Comparison of ENCODE assay signal across 28 cellular contexts in the genomic region with DNA sequence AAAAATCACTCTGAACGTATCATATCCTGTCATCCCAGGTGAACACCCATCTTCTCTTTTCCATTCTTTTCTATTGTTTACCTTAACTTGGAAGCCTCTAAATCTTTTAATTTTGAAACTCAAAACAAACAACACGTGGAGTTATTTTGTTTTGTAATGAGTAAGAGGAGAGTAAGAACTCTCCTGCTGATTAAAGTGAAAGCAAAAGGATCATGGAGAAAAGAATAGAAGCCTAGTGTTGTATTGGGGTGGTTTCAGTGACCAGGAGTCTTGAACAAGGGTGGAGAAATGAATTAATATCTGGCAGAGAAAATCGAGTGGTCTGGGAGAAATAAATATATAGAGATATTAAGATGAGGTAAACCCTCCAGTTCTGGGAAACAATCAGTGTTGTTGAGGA.
A peak's percentile ranks its signal among the peaks of the same experiment; 100 is the strongest.
DNase-seq lines count a peak whose midpoint lies in the region; ATAC-seq and TF ChIP-seq lines count a peak whose summit lies in the region.
"Had no signal": no experiment of that assay in that cellular context is flagged by ENCODE, and none has a peak within 500 bp of the region (broad histone marks: within the 10 kb centered on the region; RNA-seq: fewer than 3 reads in every experiment).

No MANE protein-coding gene starts in this region.

- CTCF ChIA-PET in HCT116 (lab: Charles Lee), result no interaction called here

- RAD21 ChIA-PET in HCT116 (lab: Charles Lee; ENCODE audit: low non-redundant PET in 1 of 2, low total read pairs in 2 of 2, uncharacterized antibody in 2 of 2, unreplicated experiment in 2 of 2), result no interaction called here

- H3K9me3 ChIP-seq in HCT116 (ENCODE audit: control insufficient read depth in 1 of 2, insufficient read depth in 1 of 2, low read depth in 1 of 2, low read length in 2 of 2), result no peaks in the 10 kb centered on the region
- H3K9me3 ChIP-seq in MG63, result no peaks in the 10 kb centered on the region
- H3K9me3 ChIP-seq: body of pancreas, Caco-2, esophagus muscularis mucosa, gastrocnemius medialis, mucosa of descending colon, ovary, tibial nerve had no signal

- H3K79me2 ChIP-seq in HCT116 (ENCODE audit: insufficient read depth, low read length), result no peaks in the 10 kb centered on the region

- H3K27me3 Mint-ChIP-seq in chondrocyte (ENCODE audit: low read depth), result no peaks in the 10 kb centered on the region
- H3K27me3 Mint-ChIP-seq in naive thymus-derived CD8-positive, alpha-beta T cell, result peaks cover 0 to 24% (median 4%) of the 10 kb centered on the region in 5 donors

- no peak for TF ChIP-seq RAD21 in HCT116 (IDR thresholded peaks at IDR 0.05; ENCODE audit: low read depth)

- H3K36me3 ChIP-seq in HCT116 (ENCODE audit: control insufficient read depth in 1 of 2, insufficient read depth in 2 of 2, low read length in 2 of 2) (no peaks in the 10 kb centered on the region), MG63 (no peaks in the 10 kb centered on the region; the same call in 1 of the 2 replicates)
- H3K36me3 ChIP-seq: esophagus muscularis mucosa, gastrocnemius medialis, ovary, tibial nerve had no signal

- peak overlapping the region; percentile 32 for H3K27ac Mint-ChIP-seq in chondrocyte (ENCODE audit: unreplicated experiment)
- H3K27ac Mint-ChIP-seq in naive thymus-derived CD8-positive, alpha-beta T cell, result no peak overlapping the region
- H3K27ac Mint-ChIP-seq: activated T-cell treated with anti-CD3 and anti-CD28 coated beads, Interleukin-2, amount 50 U/mL, for 72 hours; GM23338; nephron; stimulated activated effector memory CD8-positive, alpha-beta T cell treated with anti-CD3 and anti-CD28 coated beads, Interleukin-12 subunit alpha, Interleukin-12 subunit beta, amount 100 ng/mL, for 72 hours; T-helper 1 cell treated with Interleukin-12 subunit alpha and Interleukin-12 subunit beta and Interleukin-4 antibody, amounts not matched to agents 30 μg/mL and 1 μg/mL, for 36 hours had no signal

- intact Hi-C loops in HCT116 (cut with micrococcal nuclease), result no loop called here
- intact Hi-C loops in dorsolateral prefrontal cortex (cut with DNase I), result no loop called here

- H2AFZ ChIP-seq in HCT116 (ENCODE audit: low read depth, low read length, poor library complexity, severe bottlenecking), result peak overlapping the region; percentile 32
- H2AFZ ChIP-seq: GM23338 had no signal

- ATAC-seq in HCT116 (no peak), HG03439 (IDR thresholded peaks at IDR 0.05; ENCODE audit: unreplicated experiment) (no peak)
- no peak for ATAC-seq in naive thymus-derived CD8-positive, alpha-beta T cell
- ATAC-seq: activated T-cell treated with anti-CD3 and anti-CD28 coated beads, Interleukin-2, amount 50 U/mL, for 72 hours; body of pancreas; gastrocnemius medialis; GM23338; mucosa of descending colon; stimulated activated effector memory CD8-positive, alpha-beta T cell treated with anti-CD3 and anti-CD28 coated beads, Interleukin-12 subunit alpha, Interleukin-12 subunit beta, amount 100 ng/mL, for 72 hours had no signal

- peaks cover 0 to 5% of the 10 kb centered on the region in 2 experiments; a peak in 1 of 4 replicates for H3K4me1 ChIP-seq in HCT116 (ENCODE audit: control insufficient read depth in 1 of 2, insufficient read depth in 2 of 2, low read length in 2 of 2)
- H3K4me1 ChIP-seq: body of pancreas, gastrocnemius medialis, tibial nerve had no signal

- no peak overlapping the region for H3K27ac ChIP-seq in HCT116 (ENCODE audit: low read depth, low read length)
- no peak overlapping the region for H3K27ac ChIP-seq in dorsolateral prefrontal cortex
- H3K27ac ChIP-seq: body of pancreas, C4-2B, esophagus muscularis mucosa, gastrocnemius medialis, ovary, tibial nerve had no signal

- POLR2A ChIA-PET in HCT116 (lab: Charles Lee), result no interaction called here
- POLR2A ChIA-PET in naive thymus-derived CD8-positive, alpha-beta T cell (lab: Charles Lee), result no interaction called here

- no peaks in the 10 kb centered on the region for H3K27me3 ChIP-seq in HCT116 (ENCODE audit: insufficient read depth, low read length)
- no peaks in the 10 kb centered on the region for H3K27me3 ChIP-seq in MG63
- no peaks in the 10 kb centered on the region for H3K27me3 ChIP-seq in dorsolateral prefrontal cortex
- H3K27me3 ChIP-seq: body of pancreas, esophagus muscularis mucosa, gastrocnemius medialis, ovary, tibial nerve had no signal

- no peak overlapping the region for H3K4me3 ChIP-seq in HCT116 (replicated peaks in 1 of 2; ENCODE audit: low read depth in 1 of 2, low read length in 2 of 2)
- peak overlapping the region; percentile 21 for H3K4me3 ChIP-seq in MG63
- no peak overlapping the region for H3K4me3 ChIP-seq in dorsolateral prefrontal cortex
- H3K4me3 ChIP-seq: body of pancreas, esophagus muscularis mucosa, gastrocnemius medialis, GM23338, lung, mucosa of descending colon, ovary, tibial nerve had no signal

- TF ChIP-seq CTCF in HCT116 (IDR thresholded peaks at IDR 0.05 in 2 of 3, conservative IDR thresholded peaks at IDR 0.05 in 1 of 3; ENCODE audit: borderline replicate concordance in 1 of 3, insufficient read depth in 1 of 3, low read depth in 2 of 3, low read length in 2 of 3) (no peak), chondrocyte (IDR thresholded peaks at IDR 0.05) (no peak), dorsolateral prefrontal cortex (IDR thresholded peaks at IDR 0.05 in 54 of 56, conservative IDR thresholded peaks at IDR 0.05 in 2 of 56; ENCODE audit: low read depth in 1 of 56, partially characterized antibody in 56 of 56) (no peak)

- H3K4me2 ChIP-seq in HCT116 (ENCODE audit: low read length), result no peak overlapping the region
- H3K4me2 ChIP-seq: GM23338 had no signal

- peaks cover 69% of the 10 kb centered on the region for H3K4me1 Mint-ChIP-seq in chondrocyte (ENCODE audit: low read depth)
- H3K4me1 Mint-ChIP-seq in naive thymus-derived CD8-positive, alpha-beta T cell, result peaks cover 0 to 1% (median 0%) of the 10 kb centered on the region in 4 donors
- H3K4me1 Mint-ChIP-seq: GM23338; nephron; stimulated activated effector memory CD8-positive, alpha-beta T cell treated with anti-CD3 and anti-CD28 coated beads, Interleukin-12 subunit alpha, Interleukin-12 subunit beta, amount 100 ng/mL, for 72 hours had no signal

- no peak for TF ChIP-seq POLR2A in HCT116 (IDR thresholded peaks at IDR 0.05; ENCODE audit: borderline replicate concordance, extremely low read depth, insufficient read depth, insufficient read length)

- H4K20me1 ChIP-seq in HCT116 (ENCODE audit: insufficient read depth), result no peaks in the 10 kb centered on the region

- H3K9me3 Mint-ChIP-seq in chondrocyte (ENCODE audit: low read depth), result peaks cover 12% of the 10 kb centered on the region
- peaks cover 0 to 4% (median 0%) of the 10 kb centered on the region in 9 donors for H3K9me3 Mint-ChIP-seq in naive thymus-derived CD8-positive, alpha-beta T cell
- H3K9me3 Mint-ChIP-seq: activated T-cell treated with anti-CD3 and anti-CD28 coated beads, Interleukin-2, amount 50 U/mL, for 72 hours; GM23338; nephron; stimulated activated effector memory CD8-positive, alpha-beta T cell treated with anti-CD3 and anti-CD28 coated beads, Interleukin-12 subunit alpha, Interleukin-12 subunit beta, amount 100 ng/mL, for 72 hours; T-helper 1 cell treated with Interleukin-12 subunit alpha and Interleukin-12 subunit beta and Interleukin-4 antibody, amounts not matched to agents 30 μg/mL and 1 μg/mL, for 36 hours had no signal

- no peak overlapping the region for H3K9ac ChIP-seq in HCT116 (ENCODE audit: low read length)

- H3K4me3 Mint-ChIP-seq in chondrocyte (ENCODE audit: unreplicated experiment), result no peak overlapping the region
- H3K4me3 Mint-ChIP-seq in naive thymus-derived CD8-positive, alpha-beta T cell, result no peak overlapping the region
- H3K4me3 Mint-ChIP-seq: activated T-cell treated with anti-CD3 and anti-CD28 coated beads, Interleukin-2, amount 50 U/mL, for 72 hours; GM23338; nephron; stimulated activated effector memory CD8-positive, alpha-beta T cell treated with anti-CD3 and anti-CD28 coated beads, Interleukin-12 subunit alpha, Interleukin-12 subunit beta, amount 100 ng/mL, for 72 hours; T-helper 1 cell treated with Interleukin-12 subunit alpha and Interleukin-12 subunit beta and Interleukin-4 antibody, amounts not matched to agents 30 μg/mL and 1 μg/mL, for 36 hours had no signal

- DNase-seq in HCT116 (ENCODE audit: low read depth, low spot score), result no peak
- no peak for DNase-seq in MG63
- DNase-seq in chondrocyte (ENCODE audit: low spot score), result no peak
- DNase-seq in iPS-NIHi7 (ENCODE audit: extremely low spot score), result no peak
- no peak for DNase-seq in dorsolateral prefrontal cortex
- DNase-seq in naive thymus-derived CD8-positive, alpha-beta T cell, result no peak
- DNase-seq: activated CD4-positive, alpha-beta T cell treated with anti-CD3 and anti-CD28 coated beads, Interleukin-2, amount 50 U/mL, for 48 hours; activated T-cell treated with anti-CD3 and anti-CD28 coated beads, Interleukin-2, amount 50 U/mL, for 72 hours; body of pancreas; Caco-2; DMS53; gastrocnemius medialis; KG1; mucosa of descending colon; MV-4-11; NCI-H1436 treated with DMSO at 0.1 percent for 48 hours; NCI-H2081 treated with DMSO at 0.1 percent for 48 hours; NCI-H82; ovary had no signal

- H3K36me3 Mint-ChIP-seq in chondrocyte (ENCODE audit: low read depth), result peaks cover under 1% of the 10 kb centered on the region
- no peaks in the 10 kb centered on the region for H3K36me3 Mint-ChIP-seq in naive thymus-derived CD8-positive, alpha-beta T cell
- H3K36me3 Mint-ChIP-seq: stimulated activated effector memory CD8-positive, alpha-beta T cell treated with anti-CD3 and anti-CD28 coated beads, Interleukin-12 subunit alpha, Interleukin-12 subunit beta, amount 100 ng/mL, for 72 hours had no signal

- no peaks in the 10 kb centered on the region for H3K9me2 ChIP-seq in HCT116 (ENCODE audit: insufficient read depth)

- no TSS peak for BruUV-seq in HCT116 (replicated peaks; lab: Mats Ljungman, UMichigan)
